ENCODE assay signal across 23 cellular contexts in genomic region chr2:127953849-127954248, GRCh38.
DNase-seq lines count a peak whose midpoint lies in the region; ATAC-seq and TF ChIP-seq lines count a peak whose summit lies in the region.
"Had no signal": no experiment of that assay in that cellular context is flagged by ENCODE, and none has a peak within 500 bp of the region (broad histone marks: within the 10 kb centered on the region; RNA-seq: fewer than 3 reads in every experiment).

No MANE protein-coding gene starts in this region.

- intact Hi-C loops in heart left ventricle (cut with DNase I) (loop anchor here in 2 of 10 donors (5.0 kb wide), 2 partner anchors 47 to 62 kb away; no protein-coding TSS in a partner anchor), left ventricle myocardium superior (cut with micrococcal nuclease) (no loop called here), mucosa of descending colon (cut with DNase I, micrococcal nuclease) (no loop called here), transverse colon (cut with DNase I; ENCODE audit: low total_unique reads) (no loop called here), vagina (cut with DNase I) (no loop called here)

- TF ChIP-seq CTCF in heart left ventricle (IDR thresholded peaks at IDR 0.05) (no peak), mucosa of descending colon (IDR thresholded peaks at IDR 0.05) (no peak), transverse colon (IDR thresholded peaks at IDR 0.05) (no peak), chondrocyte (IDR thresholded peaks at IDR 0.05) (no peak), vagina (IDR thresholded peaks at IDR 0.05) (no peak)

- H3K27me3 ChIP-seq in heart left ventricle (no peaks in the 10 kb centered on the region), transverse colon (no peaks in the 10 kb centered on the region), vagina (no peaks in the 10 kb centered on the region)
- H3K27me3 ChIP-seq: ovary, tibial nerve had no signal

- no peaks in the 10 kb centered on the region for H3K9me3 ChIP-seq in heart left ventricle
- no peaks in the 10 kb centered on the region for H3K9me3 ChIP-seq in mucosa of descending colon
- H3K9me3 ChIP-seq in transverse colon = no peaks in the 10 kb centered on the region
- H3K9me3 ChIP-seq in vagina = no peaks in the 10 kb centered on the region
- H3K9me3 ChIP-seq: ovary, tibial nerve had no signal

- H3K4me1 ChIP-seq in heart left ventricle = peaks cover 0 to 26% (median 14%) of the 10 kb centered on the region in 12 donors
- H3K4me1 ChIP-seq in mucosa of descending colon (ENCODE audit: low read depth) = peaks cover 13% of the 10 kb centered on the region
- H3K4me1 ChIP-seq in transverse colon = peaks cover 7 to 22% (median 16%) of the 10 kb centered on the region in 4 donors
- peaks cover 17% of the 10 kb centered on the region for H3K4me1 ChIP-seq in vagina
- H3K4me1 ChIP-seq: tibial nerve had no signal

- H3K4me3 Mint-ChIP-seq in chondrocyte (ENCODE audit: unreplicated experiment) = no peak overlapping the region
- H3K4me3 Mint-ChIP-seq: activated T-cell treated with anti-CD3 and anti-CD28 coated beads, Interleukin-2, amount 50 U/mL, for 4 hours; H9; memory B cell; natural killer cell; stimulated activated memory B cell treated with anti-CD40 and anti-IgM and Interleukin-4, amounts not matched to agents 10 μg/mL and 1 μg/mL and 100 μg/mL, for 72 hours had no signal

- no peak overlapping the region for H3K4me3 ChIP-seq in heart left ventricle
- H3K4me3 ChIP-seq in mucosa of descending colon = no peak overlapping the region
- no peak overlapping the region for H3K4me3 ChIP-seq in transverse colon
- H3K4me3 ChIP-seq in vagina = no peak overlapping the region
- H3K4me3 ChIP-seq: ovary, tibial nerve had no signal

- H3K9me3 Mint-ChIP-seq in chondrocyte (ENCODE audit: low read depth) = no peaks in the 10 kb centered on the region
- H3K9me3 Mint-ChIP-seq: activated T-cell treated with anti-CD3 and anti-CD28 coated beads, Interleukin-2, amount 50 U/mL, for 4 hours; H9; memory B cell; natural killer cell; stimulated activated memory B cell treated with anti-CD40 and anti-IgM and Interleukin-4, amounts not matched to agents 10 μg/mL and 1 μg/mL and 100 μg/mL, for 72 hours had no signal

- ATAC-seq in heart left ventricle (no peak), left ventricle myocardium superior (no peak), mucosa of descending colon (peak; percentile 4), GM21367 (IDR thresholded peaks at IDR 0.05; ENCODE audit: unreplicated experiment) (no peak)
- ATAC-seq: activated T-cell treated with anti-CD3 and anti-CD28 coated beads, Interleukin-2, amount 50 U/mL, for 4 hours; natural killer cell; stimulated activated memory B cell treated with anti-CD40 and anti-IgM and Interleukin-4, amounts not matched to agents 10 μg/mL and 1 μg/mL and 100 μg/mL, for 72 hours had no signal

- WGBS in heart left ventricle, 4 donors = 74 to 80% (median 76%) methylated on average over 2 of the region's 2 CpGs
- 75% methylated on average over 2 of the region's 2 CpGs for WGBS in transverse colon (ENCODE audit: low coverage in 1 of 2), 2 donors

- H3K36me3 ChIP-seq in heart left ventricle = peaks cover 0 to 74% (median 55%) of the 10 kb centered on the region in 9 donors
- no peaks in the 10 kb centered on the region for H3K36me3 ChIP-seq in mucosa of descending colon (ENCODE audit: low read depth)
- H3K36me3 ChIP-seq in transverse colon = peaks cover 0 to 31% (median 16%) of the 10 kb centered on the region in 4 donors
- H3K36me3 ChIP-seq in vagina = peaks cover 0 to 47% of the 10 kb centered on the region in 2 donors
- H3K36me3 ChIP-seq: ovary had no signal

- H3K27me3 Mint-ChIP-seq in chondrocyte (ENCODE audit: low read depth) = no peaks in the 10 kb centered on the region
- H3K27me3 Mint-ChIP-seq: memory B cell; stimulated activated memory B cell treated with anti-CD40 and anti-IgM and Interleukin-4, amounts not matched to agents 10 μg/mL and 1 μg/mL and 100 μg/mL, for 72 hours had no signal

- H3K27ac ChIP-seq in heart left ventricle (peak overlapping the region in 10 of 12 donors; percentile 37 to 71 (median 52)), transverse colon (peak overlapping the region; percentile 57 to 71 (median 66)), vagina (no peak overlapping the region)
- H3K27ac ChIP-seq: 22Rv1, ovary, tibial nerve had no signal

- in situ Hi-C loops in transverse colon (cut with MboI; ENCODE audit: low pct_ligation_motif_present in 1 of 4, low pct_unique_long_range_greater_than_20kb in 1 of 4, low sequenced_read_pairs in 3 of 4) = no loop called here

- TF ChIP-seq POLR2A in heart left ventricle (IDR thresholded peaks at IDR 0.05) (no peak), transverse colon (IDR thresholded peaks at IDR 0.05) (no peak), vagina (IDR thresholded peaks at IDR 0.05) (no peak)

- DNase-seq in heart left ventricle (no peak), left ventricle myocardium superior (no peak), dedifferentiated amniotic fluid mesenchymal stem cell (ENCODE audit: extremely low spot score) (peak; percentile 31), mucosa of descending colon (no peak), transverse colon (no peak), chondrocyte (ENCODE audit: low spot score) (no peak), vagina (ENCODE audit: extremely low spot score in 2 of 2) (no peak)
- DNase-seq: activated CD4-positive, alpha-beta T cell treated with anti-CD3 and anti-CD28 coated beads for 1 hour; activated naive CD4-positive, alpha-beta T cell treated with Interleukin-2 at 50 U/mL for 16 hours; activated T-cell treated with anti-CD3 and anti-CD28 coated beads, Interleukin-2, amount 50 U/mL, for 4 hours; H9; islet precursor cell; Karpas-422; natural killer cell; NCI-H1930; NCI-H345; NK-92 treated with Interleukin-12 subunit alpha and Interleukin-12 subunit beta, amount 100 ng/mL, for 24 hours had no signal

- no peak for TF ChIP-seq EP300 in transverse colon (IDR thresholded peaks at IDR 0.05; ENCODE audit: low read depth)

- no peak overlapping the region for H3K27ac Mint-ChIP-seq in chondrocyte (ENCODE audit: unreplicated experiment)
- H3K27ac Mint-ChIP-seq: H9; memory B cell; natural killer cell; stimulated activated memory B cell treated with anti-CD40 and anti-IgM and Interleukin-4, amounts not matched to agents 10 μg/mL and 1 μg/mL and 100 μg/mL, for 72 hours had no signal

- no peaks in the 10 kb centered on the region for H3K4me1 Mint-ChIP-seq in chondrocyte (ENCODE audit: low read depth)
- H3K4me1 Mint-ChIP-seq: H9 had no signal

- H3K36me3 Mint-ChIP-seq in chondrocyte (ENCODE audit: low read depth) = peaks cover 34% of the 10 kb centered on the region
